In the genomic region with DNA sequence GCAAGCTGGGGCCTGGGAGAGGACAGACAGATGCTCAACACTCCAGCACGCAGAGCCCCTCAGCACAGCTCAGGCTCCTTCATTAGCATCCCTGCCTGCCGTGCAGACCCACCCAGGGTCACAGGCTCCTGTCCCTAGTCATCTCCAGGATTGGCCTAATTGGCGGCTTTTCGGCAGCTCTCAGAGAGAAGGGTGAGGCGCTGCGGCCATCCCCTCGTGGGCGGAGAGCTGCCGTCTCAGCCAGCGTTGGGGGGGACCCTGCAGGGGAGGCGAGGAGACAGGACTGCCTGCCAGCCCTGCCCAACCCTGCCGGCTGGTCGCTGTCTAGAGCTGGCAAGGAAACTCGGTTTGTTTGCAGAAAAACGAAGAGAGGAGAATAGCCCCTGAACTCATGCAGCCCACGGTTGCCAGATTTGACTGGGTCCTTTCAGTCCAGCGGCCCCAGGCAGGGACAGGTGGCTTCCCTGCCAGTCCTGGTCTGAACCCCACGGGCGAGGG, we compare ENCODE assay signal across 2 cellular contexts.
TF ChIP-seq lines count a peak whose summit lies in the region.

No MANE protein-coding gene starts in this region.

TF ChIP-seq in GM23338, 12 proteins besides CTCF, POLR2A, EP300 and RAD21:
- TF ChIP-seq POLR2AphosphoS5 (IDR thresholded peaks at IDR 0.05; ENCODE audit: low read depth) (no peak), ZNF114 (CRISPR knock-in tag; IDR thresholded peaks at IDR 0.05) (no peak), CREB1 (CRISPR knock-in tag; IDR thresholded peaks at IDR 0.05; ENCODE audit: low read depth) (no peak), JUNB (IDR thresholded peaks at IDR 0.05; ENCODE audit: unreplicated experiment) (no peak), EZH2phosphoT487 (IDR thresholded peaks at IDR 0.05; ENCODE audit: unreplicated experiment) (no peak)
- TF ChIP-seq, protein P1, sequence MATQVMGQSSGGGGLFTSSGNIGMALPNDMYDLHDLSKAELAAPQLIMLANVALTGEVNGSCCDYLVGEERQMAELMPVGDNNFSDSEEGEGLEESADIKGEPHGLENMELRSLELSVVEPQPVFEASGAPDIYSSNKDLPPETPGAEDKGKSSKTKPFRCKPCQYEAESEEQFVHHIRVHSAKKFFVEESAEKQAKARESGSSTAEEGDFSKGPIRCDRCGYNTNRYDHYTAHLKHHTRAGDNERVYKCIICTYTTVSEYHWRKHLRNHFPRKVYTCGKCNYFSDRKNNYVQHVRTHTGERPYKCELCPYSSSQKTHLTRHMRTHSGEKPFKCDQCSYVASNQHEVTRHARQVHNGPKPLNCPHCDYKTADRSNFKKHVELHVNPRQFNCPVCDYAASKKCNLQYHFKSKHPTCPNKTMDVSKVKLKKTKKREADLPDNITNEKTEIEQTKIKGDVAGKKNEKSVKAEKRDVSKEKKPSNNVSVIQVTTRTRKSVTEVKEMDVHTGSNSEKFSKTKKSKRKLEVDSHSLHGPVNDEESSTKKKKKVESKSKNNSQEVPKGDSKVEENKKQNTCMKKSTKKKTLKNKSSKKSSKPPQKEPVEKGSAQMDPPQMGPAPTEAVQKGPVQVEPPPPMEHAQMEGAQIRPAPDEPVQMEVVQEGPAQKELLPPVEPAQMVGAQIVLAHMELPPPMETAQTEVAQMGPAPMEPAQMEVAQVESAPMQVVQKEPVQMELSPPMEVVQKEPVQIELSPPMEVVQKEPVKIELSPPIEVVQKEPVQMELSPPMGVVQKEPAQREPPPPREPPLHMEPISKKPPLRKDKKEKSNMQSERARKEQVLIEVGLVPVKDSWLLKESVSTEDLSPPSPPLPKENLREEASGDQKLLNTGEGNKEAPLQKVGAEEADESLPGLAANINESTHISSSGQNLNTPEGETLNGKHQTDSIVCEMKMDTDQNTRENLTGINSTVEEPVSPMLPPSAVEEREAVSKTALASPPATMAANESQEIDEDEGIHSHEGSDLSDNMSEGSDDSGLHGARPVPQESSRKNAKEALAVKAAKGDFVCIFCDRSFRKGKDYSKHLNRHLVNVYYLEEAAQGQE (IDR thresholded peaks at IDR 0.05; ENCODE audit: unreplicated experiment): no peak
- TF ChIP-seq, protein P2, sequence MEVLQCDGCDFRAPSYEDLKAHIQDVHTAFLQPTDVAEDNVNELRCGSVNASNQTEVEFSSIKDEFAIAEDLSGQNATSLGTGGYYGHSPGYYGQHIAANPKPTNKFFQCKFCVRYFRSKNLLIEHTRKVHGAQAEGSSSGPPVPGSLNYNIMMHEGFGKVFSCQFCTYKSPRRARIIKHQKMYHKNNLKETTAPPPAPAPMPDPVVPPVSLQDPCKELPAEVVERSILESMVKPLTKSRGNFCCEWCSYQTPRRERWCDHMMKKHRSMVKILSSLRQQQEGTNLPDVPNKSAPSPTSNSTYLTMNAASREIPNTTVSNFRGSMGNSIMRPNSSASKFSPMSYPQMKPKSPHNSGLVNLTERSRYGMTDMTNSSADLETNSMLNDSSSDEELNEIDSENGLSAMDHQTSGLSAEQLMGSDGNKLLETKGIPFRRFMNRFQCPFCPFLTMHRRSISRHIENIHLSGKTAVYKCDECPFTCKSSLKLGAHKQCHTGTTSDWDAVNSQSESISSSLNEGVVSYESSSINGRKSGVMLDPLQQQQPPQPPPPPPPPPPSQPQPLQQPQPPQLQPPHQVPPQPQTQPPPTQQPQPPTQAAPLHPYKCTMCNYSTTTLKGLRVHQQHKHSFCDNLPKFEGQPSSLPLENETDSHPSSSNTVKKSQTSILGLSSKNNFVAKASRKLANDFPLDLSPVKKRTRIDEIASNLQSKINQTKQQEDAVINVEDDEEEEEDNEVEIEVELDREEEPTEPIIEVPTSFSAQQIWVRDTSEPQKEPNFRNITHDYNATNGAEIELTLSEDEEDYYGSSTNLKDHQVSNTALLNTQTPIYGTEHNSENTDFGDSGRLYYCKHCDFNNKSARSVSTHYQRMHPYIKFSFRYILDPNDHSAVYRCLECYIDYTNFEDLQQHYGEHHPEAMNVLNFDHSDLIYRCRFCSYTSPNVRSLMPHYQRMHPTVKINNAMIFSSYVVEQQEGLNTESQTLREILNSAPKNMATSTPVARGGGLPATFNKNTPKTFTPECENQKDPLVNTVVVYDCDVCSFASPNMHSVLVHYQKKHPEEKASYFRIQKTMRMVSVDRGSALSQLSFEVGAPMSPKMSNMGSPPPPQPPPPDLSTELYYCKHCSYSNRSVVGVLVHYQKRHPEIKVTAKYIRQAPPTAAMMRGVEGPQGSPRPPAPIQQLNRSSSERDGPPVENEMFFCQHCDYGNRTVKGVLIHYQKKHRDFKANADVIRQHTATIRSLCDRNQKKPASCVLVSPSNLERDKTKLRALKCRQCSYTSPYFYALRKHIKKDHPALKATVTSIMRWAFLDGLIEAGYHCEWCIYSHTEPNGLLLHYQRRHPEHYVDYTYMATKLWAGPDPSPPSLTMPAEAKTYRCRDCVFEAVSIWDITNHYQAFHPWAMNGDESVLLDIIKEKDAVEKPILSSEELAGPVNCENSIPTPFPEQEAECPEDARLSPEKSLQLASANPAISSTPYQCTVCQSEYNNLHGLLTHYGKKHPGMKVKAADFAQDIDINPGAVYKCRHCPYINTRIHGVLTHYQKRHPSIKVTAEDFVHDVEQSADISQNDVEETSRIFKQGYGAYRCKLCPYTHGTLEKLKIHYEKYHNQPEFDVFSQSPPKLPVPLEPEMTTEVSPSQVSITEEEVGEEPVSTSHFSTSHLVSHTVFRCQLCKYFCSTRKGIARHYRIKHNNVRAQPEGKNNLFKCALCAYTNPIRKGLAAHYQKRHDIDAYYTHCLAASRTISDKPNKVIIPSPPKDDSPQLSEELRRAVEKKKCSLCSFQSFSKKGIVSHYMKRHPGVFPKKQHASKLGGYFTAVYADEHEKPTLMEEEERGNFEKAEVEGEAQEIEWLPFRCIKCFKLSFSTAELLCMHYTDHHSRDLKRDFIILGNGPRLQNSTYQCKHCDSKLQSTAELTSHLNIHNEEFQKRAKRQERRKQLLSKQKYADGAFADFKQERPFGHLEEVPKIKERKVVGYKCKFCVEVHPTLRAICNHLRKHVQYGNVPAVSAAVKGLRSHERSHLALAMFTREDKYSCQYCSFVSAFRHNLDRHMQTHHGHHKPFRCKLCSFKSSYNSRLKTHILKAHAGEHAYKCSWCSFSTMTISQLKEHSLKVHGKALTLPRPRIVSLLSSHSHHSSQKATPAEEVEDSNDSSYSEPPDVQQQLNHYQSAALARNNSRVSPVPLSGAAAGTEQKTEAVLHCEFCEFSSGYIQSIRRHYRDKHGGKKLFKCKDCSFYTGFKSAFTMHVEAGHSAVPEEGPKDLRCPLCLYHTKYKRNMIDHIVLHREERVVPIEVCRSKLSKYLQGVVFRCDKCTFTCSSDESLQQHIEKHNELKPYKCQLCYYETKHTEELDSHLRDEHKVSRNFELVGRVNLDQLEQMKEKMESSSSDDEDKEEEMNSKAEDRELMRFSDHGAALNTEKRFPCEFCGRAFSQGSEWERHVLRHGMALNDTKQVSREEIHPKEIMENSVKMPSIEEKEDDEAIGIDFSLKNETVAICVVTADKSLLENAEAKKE (CRISPR knock-in tag; IDR thresholded peaks at IDR 0.05): no peak

TF ChIP-seq in H1, 55 proteins besides CTCF, POLR2A, EP300 and RAD21:
- TF ChIP-seq POU5F1 (IDR thresholded peaks at IDR 0.05; ENCODE audit: low read depth, low read length): no peak
- 0 out of 2 replicates have a peak, but pooled peaks have one; percentile 26 for TF ChIP-seq GABPA (IDR thresholded peaks at IDR 0.05; ENCODE audit: borderline replicate concordance, insufficient read depth, low read length)
